8 cellular contexts compared by ENCODE assay signal in the genomic region with DNA sequence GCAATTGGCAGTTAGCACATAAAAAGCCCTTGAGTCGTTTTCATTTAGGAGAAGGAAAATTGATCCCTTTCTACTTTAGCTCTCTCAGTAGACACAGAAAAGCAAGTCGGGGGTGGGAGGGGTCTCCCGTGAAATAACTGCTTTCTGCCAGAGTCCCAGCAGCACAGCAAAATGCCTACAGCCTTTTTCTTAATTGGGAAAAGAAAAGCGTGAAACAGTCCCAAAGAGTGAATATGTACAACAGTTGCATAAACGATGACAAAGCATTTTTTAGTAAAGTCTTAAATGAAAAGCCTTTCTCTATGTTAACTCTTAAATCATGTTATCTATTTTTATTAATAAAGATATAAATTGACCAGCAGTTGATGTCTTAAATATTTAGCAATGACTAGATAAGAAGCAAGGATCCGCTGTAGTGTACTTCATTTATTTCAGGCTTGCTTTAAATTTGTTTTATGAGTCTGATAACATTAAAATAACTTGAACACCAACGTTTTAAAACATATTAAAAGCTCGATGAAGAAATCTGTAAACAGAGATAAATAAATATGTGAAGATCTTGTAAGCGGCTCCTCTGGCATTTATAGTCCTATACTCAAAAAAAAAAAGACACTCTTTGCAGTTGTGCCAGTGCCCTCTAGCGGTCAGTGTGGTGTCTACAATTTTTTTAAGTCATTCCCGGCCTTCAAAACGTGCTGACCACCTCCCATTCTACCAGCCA. TPM values are rescaled to one million over a fixed set of nuclear protein-coding genes. Genes with fewer than 3 reads are reported as not detected.
A peak's percentile ranks its signal among the peaks of the same experiment; 100 is the strongest.
DNase-seq lines count a peak whose midpoint lies in the region; ATAC-seq lines count a peak whose summit lies in the region.

No MANE protein-coding gene starts in this region.

- ATAC-seq in HG02759 (IDR thresholded peaks at IDR 0.05; ENCODE audit: unreplicated experiment) (peak; percentile 65), HG03097 (IDR thresholded peaks at IDR 0.05; ENCODE audit: low FRiP score, unreplicated experiment) (no peak)

- DNase-seq in EH (ENCODE audit: low read depth) (peak; percentile 76), NCI-H2196 treated with DMSO at 0.1 percent for 48 hours (lab: John Stamatoyannopoulos, UW; ENCODE audit: unreplicated experiment) (peak; percentile 38), dermis microvascular lymphatic vessel endothelial cell (ENCODE audit: low read depth in 2 of 2) (peak; percentile 68 to 69), lung microvascular endothelial cell (ENCODE audit: low read depth in 2 of 2) (peak; percentile 74 to 84)
- DNase-seq in activated CD4-positive, CD25-positive, alpha-beta regulatory T cell treated with anti-CD3 and anti-CD28 coated beads, Interleukin-2, amount 50 U/mL, for 16 hours (ENCODE audit: low read depth, low spot score): peak; percentile 25
- DNase-seq in stimulated activated CD8-positive, alpha-beta memory T cell treated with anti-CD3 and anti-CD28 coated beads, Interleukin-12 subunit alpha, Interleukin-12 subunit beta, amount 100 ng/mL, for 4 hours (ENCODE audit: low read depth): peak; percentile 10

RNA-seq across cellular contexts. Expression of gene ATIC, which starts 42.3 kb away (rescaled TPM):
- total RNA-seq in dermis microvascular lymphatic vessel endothelial cell (14.9 and 15.4 TPM in 2 replicates), lung microvascular endothelial cell (12.6 and 16.3 TPM in 2 replicates)

Comparison
In these comparisons a context has a peak if more than half of its experiments do, and no peak if none do; other contexts are left out.
1. DNase-seq: peak in every context shown above with its lines; median percentile 79 in lung microvascular endothelial cell; 76 in EH; 68 in dermis microvascular lymphatic vessel endothelial cell; 38 in NCI-H2196 treated with DMSO at 0.1 percent for 48 hours; 25 in activated CD4-positive, CD25-positive, alpha-beta regulatory T cell treated with anti-CD3 and anti-CD28 coated beads, Interleukin-2, amount 50 U/mL, for 16 hours; 10 in stimulated activated CD8-positive, alpha-beta memory T cell treated with anti-CD3 and anti-CD28 coated beads, Interleukin-12 subunit alpha, Interleukin-12 subunit beta, amount 100 ng/mL, for 4 hours.